1 cellular context compared by ENCODE assay signal in the genomic region with DNA sequence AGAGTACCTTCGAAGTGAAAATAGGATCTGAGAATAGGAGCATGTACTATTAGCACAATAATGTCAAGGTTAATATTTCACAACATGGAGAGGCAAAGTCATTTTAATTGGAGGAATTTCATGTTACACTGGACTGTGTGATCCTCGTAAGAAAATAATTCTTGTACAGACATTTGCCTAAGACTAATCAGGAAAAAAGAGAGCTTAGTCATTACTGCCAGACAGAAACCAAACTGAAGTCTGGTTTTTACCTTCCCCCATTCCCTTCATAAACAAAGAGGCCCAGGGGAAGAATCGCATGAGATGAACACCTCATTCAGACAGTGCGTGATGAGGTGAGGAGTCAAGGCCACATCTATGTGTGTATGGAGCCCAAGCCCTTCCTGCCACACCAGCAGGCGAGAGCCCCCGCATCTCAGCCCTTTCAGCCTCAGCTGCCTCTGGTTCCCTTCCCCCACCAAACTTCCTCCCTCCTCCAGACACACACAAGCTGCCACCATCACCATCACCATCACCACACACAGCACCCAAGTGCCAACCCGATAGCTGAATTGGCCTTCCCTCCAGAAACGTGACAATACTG.
TF ChIP-seq lines count a peak whose summit lies in the region.

No MANE protein-coding gene starts in this region.

TF ChIP-seq in HepG2, 621 proteins besides CTCF, POLR2A, EP300 and RAD21 (continued from another document and continues in another):
- TF ChIP-seq, protein P1, sequence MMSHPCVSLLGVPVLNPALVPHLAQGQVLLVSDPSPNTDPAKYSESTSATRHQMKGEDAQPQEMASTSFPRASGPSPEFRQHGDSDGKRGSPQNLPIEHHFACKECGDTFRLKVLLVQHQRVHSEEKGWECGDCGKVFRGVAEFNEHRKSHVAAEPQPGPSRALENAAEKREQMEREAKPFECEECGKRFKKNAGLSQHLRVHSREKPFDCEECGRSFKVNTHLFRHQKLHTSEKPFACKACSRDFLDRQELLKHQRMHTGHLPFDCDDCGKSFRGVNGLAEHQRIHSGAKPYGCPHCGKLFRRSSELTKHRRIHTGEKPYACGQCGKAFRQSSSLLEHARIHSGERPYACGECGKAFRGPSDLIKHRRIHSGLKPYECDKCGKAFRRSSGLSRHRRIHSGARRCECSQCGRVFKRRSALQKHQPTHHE (CRISPR knock-in tag; IDR thresholded peaks at IDR 0.05; ENCODE audit: borderline replicate concordance): no peak
- TF ChIP-seq ELF4 (CRISPR knock-in tag; IDR thresholded peaks at IDR 0.05; ENCODE audit: borderline replicate concordance) (no peak), AKNA (CRISPR knock-in tag; IDR thresholded peaks at IDR 0.05; ENCODE audit: borderline replicate concordance) (no peak), ZBTB21 (CRISPR knock-in tag; IDR thresholded peaks at IDR 0.05) (no peak), ZBTB1 (CRISPR knock-in tag; IDR thresholded peaks at IDR 0.05; ENCODE audit: borderline replicate concordance) (no peak), PHF20 (CRISPR knock-in tag; IDR thresholded peaks at IDR 0.05) (no peak), RARG (CRISPR knock-in tag; IDR thresholded peaks at IDR 0.05; ENCODE audit: low read depth) (no peak), ZNF781 (CRISPR knock-in tag; IDR thresholded peaks at IDR 0.05; ENCODE audit: borderline replicate concordance, not compliant biosample characterization) (no peak), ETV5 (CRISPR knock-in tag; IDR thresholded peaks at IDR 0.05; ENCODE audit: borderline replicate concordance) (0 out of 2 replicates have a peak, but pooled peaks have one; percentile 21), SRY (CRISPR knock-in tag; IDR thresholded peaks at IDR 0.05) (no peak), SRSF1 (optimal IDR thresholded peaks at IDR 0.05; ENCODE audit: low read depth, low read length) (no peak), ARNT (IDR thresholded peaks at IDR 0.05) (no peak), ZFY (CRISPR knock-in tag; IDR thresholded peaks at IDR 0.05) (no peak), ZSCAN25 (CRISPR knock-in tag; IDR thresholded peaks at IDR 0.05) (no peak), MTERF4 (CRISPR knock-in tag; IDR thresholded peaks at IDR 0.05) (no peak), HDAC1 (CRISPR knock-in tag; IDR thresholded peaks at IDR 0.05) (no peak; the same call in 1 of the 2 replicates), SPEN (CRISPR knock-in tag; IDR thresholded peaks at IDR 0.05; ENCODE audit: low read depth) (no peak), MAX (IDR thresholded peaks at IDR 0.05) (no peak), KMT2B (CRISPR knock-in tag; IDR thresholded peaks at IDR 0.05) (no peak), HOXA3 (CRISPR knock-in tag; IDR thresholded peaks at IDR 0.05) (no peak), ZNF260 (CRISPR knock-in tag; IDR thresholded peaks at IDR 0.05; ENCODE audit: borderline replicate concordance, low read depth) (no peak), ZKSCAN8 (CRISPR knock-in tag; IDR thresholded peaks at IDR 0.05; ENCODE audit: borderline replicate concordance) (no peak; the same call in 1 of the 2 replicates)
- TF ChIP-seq, protein P2, sequence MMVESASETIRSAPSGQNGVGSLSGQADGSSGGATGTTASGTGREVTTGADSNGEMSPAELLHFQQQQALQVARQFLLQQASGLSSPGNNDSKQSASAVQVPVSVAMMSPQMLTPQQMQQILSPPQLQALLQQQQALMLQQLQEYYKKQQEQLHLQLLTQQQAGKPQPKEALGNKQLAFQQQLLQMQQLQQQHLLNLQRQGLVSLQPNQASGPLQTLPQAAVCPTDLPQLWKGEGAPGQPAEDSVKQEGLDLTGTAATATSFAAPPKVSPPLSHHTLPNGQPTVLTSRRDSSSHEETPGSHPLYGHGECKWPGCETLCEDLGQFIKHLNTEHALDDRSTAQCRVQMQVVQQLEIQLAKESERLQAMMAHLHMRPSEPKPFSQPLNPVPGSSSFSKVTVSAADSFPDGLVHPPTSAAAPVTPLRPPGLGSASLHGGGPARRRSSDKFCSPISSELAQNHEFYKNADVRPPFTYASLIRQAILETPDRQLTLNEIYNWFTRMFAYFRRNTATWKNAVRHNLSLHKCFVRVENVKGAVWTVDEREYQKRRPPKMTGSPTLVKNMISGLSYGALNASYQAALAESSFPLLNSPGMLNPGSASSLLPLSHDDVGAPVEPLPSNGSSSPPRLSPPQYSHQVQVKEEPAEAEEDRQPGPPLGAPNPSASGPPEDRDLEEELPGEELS (CRISPR knock-in tag; IDR thresholded peaks at IDR 0.05): no peak
- TF ChIP-seq, protein P3, sequence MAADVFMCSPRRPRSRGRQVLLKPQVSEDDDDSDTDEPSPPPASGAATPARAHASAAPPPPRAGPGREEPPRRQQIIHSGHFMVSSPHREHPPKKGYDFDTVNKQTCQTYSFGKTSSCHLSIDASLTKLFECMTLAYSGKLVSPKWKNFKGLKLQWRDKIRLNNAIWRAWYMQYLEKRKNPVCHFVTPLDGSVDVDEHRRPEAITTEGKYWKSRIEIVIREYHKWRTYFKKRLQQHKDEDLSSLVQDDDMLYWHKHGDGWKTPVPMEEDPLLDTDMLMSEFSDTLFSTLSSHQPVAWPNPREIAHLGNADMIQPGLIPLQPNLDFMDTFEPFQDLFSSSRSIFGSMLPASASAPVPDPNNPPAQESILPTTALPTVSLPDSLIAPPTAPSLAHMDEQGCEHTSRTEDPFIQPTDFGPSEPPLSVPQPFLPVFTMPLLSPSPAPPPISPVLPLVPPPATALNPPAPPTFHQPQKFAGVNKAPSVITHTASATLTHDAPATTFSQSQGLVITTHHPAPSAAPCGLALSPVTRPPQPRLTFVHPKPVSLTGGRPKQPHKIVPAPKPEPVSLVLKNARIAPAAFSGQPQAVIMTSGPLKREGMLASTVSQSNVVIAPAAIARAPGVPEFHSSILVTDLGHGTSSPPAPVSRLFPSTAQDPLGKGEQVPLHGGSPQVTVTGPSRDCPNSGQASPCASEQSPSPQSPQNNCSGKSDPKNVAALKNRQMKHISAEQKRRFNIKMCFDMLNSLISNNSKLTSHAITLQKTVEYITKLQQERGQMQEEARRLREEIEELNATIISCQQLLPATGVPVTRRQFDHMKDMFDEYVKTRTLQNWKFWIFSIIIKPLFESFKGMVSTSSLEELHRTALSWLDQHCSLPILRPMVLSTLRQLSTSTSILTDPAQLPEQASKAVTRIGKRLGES (CRISPR knock-in tag; IDR thresholded peaks at IDR 0.05; ENCODE audit: borderline replicate concordance): 0 out of 2 replicates have a peak, but pooled peaks have one; percentile 24
- TF ChIP-seq, protein P4, sequence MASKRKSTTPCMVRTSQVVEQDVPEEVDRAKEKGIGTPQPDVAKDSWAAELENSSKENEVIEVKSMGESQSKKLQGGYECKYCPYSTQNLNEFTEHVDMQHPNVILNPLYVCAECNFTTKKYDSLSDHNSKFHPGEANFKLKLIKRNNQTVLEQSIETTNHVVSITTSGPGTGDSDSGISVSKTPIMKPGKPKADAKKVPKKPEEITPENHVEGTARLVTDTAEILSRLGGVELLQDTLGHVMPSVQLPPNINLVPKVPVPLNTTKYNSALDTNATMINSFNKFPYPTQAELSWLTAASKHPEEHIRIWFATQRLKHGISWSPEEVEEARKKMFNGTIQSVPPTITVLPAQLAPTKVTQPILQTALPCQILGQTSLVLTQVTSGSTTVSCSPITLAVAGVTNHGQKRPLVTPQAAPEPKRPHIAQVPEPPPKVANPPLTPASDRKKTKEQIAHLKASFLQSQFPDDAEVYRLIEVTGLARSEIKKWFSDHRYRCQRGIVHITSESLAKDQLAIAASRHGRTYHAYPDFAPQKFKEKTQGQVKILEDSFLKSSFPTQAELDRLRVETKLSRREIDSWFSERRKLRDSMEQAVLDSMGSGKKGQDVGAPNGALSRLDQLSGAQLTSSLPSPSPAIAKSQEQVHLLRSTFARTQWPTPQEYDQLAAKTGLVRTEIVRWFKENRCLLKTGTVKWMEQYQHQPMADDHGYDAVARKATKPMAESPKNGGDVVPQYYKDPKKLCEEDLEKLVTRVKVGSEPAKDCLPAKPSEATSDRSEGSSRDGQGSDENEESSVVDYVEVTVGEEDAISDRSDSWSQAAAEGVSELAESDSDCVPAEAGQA (IDR thresholded peaks at IDR 0.05; ENCODE audit: low read depth): no peak
- TF ChIP-seq, protein P4 (CRISPR knock-in tag; IDR thresholded peaks at IDR 0.05; ENCODE audit: borderline replicate concordance): no peak
